15 cellular contexts compared by ENCODE assay signal in the genomic region with DNA sequence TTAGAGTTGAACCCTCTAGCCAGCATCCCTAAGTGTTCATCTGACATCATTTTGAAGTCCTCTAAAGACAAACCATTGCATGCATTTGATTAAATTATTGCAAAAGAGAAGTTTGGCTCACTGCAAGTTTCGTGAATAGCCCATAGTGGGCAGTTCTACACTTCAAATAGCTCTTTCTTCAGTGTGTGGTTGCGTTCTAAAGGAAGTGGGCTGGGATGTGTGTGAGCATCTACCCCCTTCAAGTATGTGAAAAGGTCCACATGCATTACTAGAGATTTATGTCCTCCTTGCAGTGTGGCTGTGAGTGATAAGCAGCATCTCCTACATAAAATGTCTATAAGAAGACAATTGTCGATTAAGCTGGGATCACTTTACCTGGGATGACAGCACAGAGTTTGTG. TPM values are rescaled to one million over a fixed set of nuclear protein-coding genes. Genes with fewer than 3 reads are reported as not detected.
A peak's percentile ranks its signal among the peaks of the same experiment; 100 is the strongest.
DNase-seq lines count a peak whose midpoint lies in the region; ATAC-seq and TF ChIP-seq lines count a peak whose summit lies in the region.
"Had no signal": no experiment of that assay in that cellular context is flagged by ENCODE, and none has a peak within 500 bp of the region (broad histone marks: within the 10 kb centered on the region; RNA-seq: fewer than 3 reads in every experiment).

No MANE protein-coding gene starts in this region.

- H3K4me3 Mint-ChIP-seq in central memory CD8-positive, alpha-beta T cell, result no peak overlapping the region
- no peak overlapping the region for H3K4me3 Mint-ChIP-seq in natural killer cell
- H3K4me3 Mint-ChIP-seq: CD4-positive, CD25-positive, alpha-beta regulatory T cell had no signal

- intact Hi-C loops in natural killer cell (cut with micrococcal nuclease), result loop anchor here (1.0 kb wide), 2 partner anchors 64 to 99 kb away; no protein-coding TSS in a partner anchor

- H3K4me1 Mint-ChIP-seq in central memory CD8-positive, alpha-beta T cell, result no peaks in the 10 kb centered on the region
- peaks cover 8 to 13% of the 10 kb centered on the region in 2 donors for H3K4me1 Mint-ChIP-seq in natural killer cell
- H3K4me1 Mint-ChIP-seq: CD4-positive, CD25-positive, alpha-beta regulatory T cell had no signal

- peaks cover 46% of the 10 kb centered on the region for H3K27me3 Mint-ChIP-seq in central memory CD8-positive, alpha-beta T cell
- peaks cover 5 to 6% of the 10 kb centered on the region in 2 donors for H3K27me3 Mint-ChIP-seq in natural killer cell (ENCODE audit: low read depth in 2 of 2)

- peak; percentile 70 for ATAC-seq in central memory CD8-positive, alpha-beta T cell (replicated peaks; ENCODE audit: extremely low read depth, poor library complexity, severe bottlenecking)
- peak; percentile 66 to 88 (median 74) for ATAC-seq in natural killer cell

- peaks cover 2% of the 10 kb centered on the region for H3K36me3 Mint-ChIP-seq in central memory CD8-positive, alpha-beta T cell (ENCODE audit: insufficient read depth)
- no peaks in the 10 kb centered on the region for H3K36me3 Mint-ChIP-seq in natural killer cell
- H3K36me3 Mint-ChIP-seq: CD4-positive, CD25-positive, alpha-beta regulatory T cell had no signal

- H3K27ac Mint-ChIP-seq in central memory CD8-positive, alpha-beta T cell (ENCODE audit: low read depth), result no peak overlapping the region
- H3K27ac Mint-ChIP-seq in natural killer cell, result no peak overlapping the region
- H3K27ac Mint-ChIP-seq: CD4-positive, CD25-positive, alpha-beta regulatory T cell had no signal

- DNase-seq in NK-92 treated with Interleukin-12 subunit alpha and Interleukin-12 subunit beta, amount 100 ng/mL, for 24 hours (lab: John Stamatoyannopoulos, UW), result peak; percentile 11
- no peak for DNase-seq in NK-92 (lab: John Stamatoyannopoulos, UW; ENCODE audit: unreplicated experiment)
- DNase-seq in MV-4-11 (lab: John Stamatoyannopoulos, UW), result peak; percentile 67
- no peak for DNase-seq in central memory CD8-positive, alpha-beta T cell (ENCODE audit: low spot score in 2 of 2)
- no peak for DNase-seq in natural killer cell
- no peak for DNase-seq in NCI-H128 (lab: John Stamatoyannopoulos, UW; ENCODE audit: unreplicated experiment)
- DNase-seq in caudate nucleus (lab: John Stamatoyannopoulos, UW), result no peak
- no peak for DNase-seq in T-helper 9 cell
- DNase-seq: GOT3 had no signal

- no peak overlapping the region for H3K27ac ChIP-seq in caudate nucleus (ENCODE audit: low read depth, low read length)
- H3K27ac ChIP-seq: 22Rv1; BLaER1 treated with 17β-estradiol and CSF1 and Interleukin-3, amounts not matched to agents 10 nM and 100 nM; HL-60 had no signal

- no peaks in the 10 kb centered on the region for H3K9me3 Mint-ChIP-seq in central memory CD8-positive, alpha-beta T cell
- no peaks in the 10 kb centered on the region for H3K9me3 Mint-ChIP-seq in natural killer cell

- no peak for TF ChIP-seq CTCF in natural killer cell (IDR thresholded peaks at IDR 0.05)

RNA-seq across cellular contexts. Expression of a gene that starts 54.6 kb away (rescaled TPM):
- total RNA-seq in natural killer cell, result not detected
- total RNA-seq: Calu3; CD4-positive, CD25-positive, alpha-beta regulatory T cell; G401 had no signal

Comparison
In these comparisons a context has a peak if more than half of its experiments do, and no peak if none do; other contexts are left out.
1. DNase-seq: peak in NK-92 treated with Interleukin-12 subunit alpha and Interleukin-12 subunit beta, amount 100 ng/mL, for 24 hours (single experiment) and MV-4-11 (single experiment); none in NK-92 (single experiment), central memory CD8-positive, alpha-beta T cell (0 of 2), natural killer cell (single experiment), NCI-H128 (single experiment), caudate nucleus (0 of 61) and T-helper 9 cell (single experiment).